In the genomic region with DNA sequence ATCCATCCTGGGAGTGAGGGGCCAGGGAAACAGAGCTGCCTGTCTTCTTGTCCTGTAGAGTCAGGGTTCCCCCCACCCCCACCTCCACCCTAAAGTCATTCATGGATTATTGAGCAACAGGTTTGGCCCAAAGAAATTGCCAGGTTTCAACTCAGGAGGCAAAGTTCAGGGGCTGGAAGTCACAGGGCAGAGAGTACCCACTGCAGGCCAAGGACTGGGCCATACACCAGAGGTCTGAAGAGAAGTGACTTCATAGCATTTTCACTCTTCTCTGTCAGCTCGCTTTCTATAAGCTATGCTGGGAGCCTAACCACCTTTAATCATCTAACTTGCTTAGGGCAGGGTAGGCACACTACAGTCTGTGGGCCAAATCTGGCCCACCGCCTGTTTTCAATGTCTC, we compare ENCODE assay signal across 16 cellular contexts. TPM values are rescaled to one million over a fixed set of nuclear protein-coding genes. Genes with fewer than 3 reads are reported as not detected.
DNase-seq lines count a peak whose midpoint lies in the region; ATAC-seq and TF ChIP-seq lines count a peak whose summit lies in the region.
"Had no signal": no experiment of that assay in that cellular context is flagged by ENCODE, and none has a peak within 500 bp of the region (broad histone marks: within the 10 kb centered on the region; RNA-seq: fewer than 3 reads in every experiment).

No MANE protein-coding gene starts in this region.

- DNase-seq in activated CD8-positive, alpha-beta T cell treated with anti-CD3 and anti-CD28 coated beads, Interleukin-2, amount 10 ng/mL, durations not matched to agents 7 days and 5 days = peak; percentile 14
- DNase-seq in activated CD8-positive, alpha-beta T cell treated with anti-CD3 and anti-CD28 coated beads for 36 hours = no peak
- DNase-seq in left lobe of liver (ENCODE audit: low spot score) (peak; percentile 80), uterus (no peak), MCF 10A (ENCODE audit: unreplicated experiment) (no peak), NCI-H524 (lab: John Stamatoyannopoulos, UW) (no peak), activated T-cell treated with anti-CD3 and anti-CD28 coated beads for 4 hours (no peak)
- DNase-seq: 8988T; Calu3; CD8-positive, alpha-beta T cell; DMS79 treated with DMSO at 0.1 percent for 48 hours; GF-D8; H9 had no signal

- intact Hi-C loops in activated CD8-positive, alpha-beta T cell treated with anti-CD3 and anti-CD28 coated beads for 36 hours (cut with micrococcal nuclease) = loop anchor here (5.0 kb wide), 1 partner anchor 48 kb away; the partner anchor contains the start of gene STARD5
- intact Hi-C loops in uterus (cut with DNase I; ENCODE audit: low total_unique reads) (no loop called here), MCF 10A (cut with micrococcal nuclease) (loop anchor here (10.0 kb wide), 1 partner anchor 671 kb away; no protein-coding TSS in a partner anchor)

- peaks cover 0 to 4% of the 10 kb centered on the region in 2 donors for H3K4me1 ChIP-seq in uterus

- no peak overlapping the region for H3K4me3 Mint-ChIP-seq in activated CD8-positive, alpha-beta T cell treated with anti-CD3 and anti-CD28 coated beads, Interleukin-2, amount 10 ng/mL, durations not matched to agents 7 days and 5 days
- H3K4me3 Mint-ChIP-seq in activated CD8-positive, alpha-beta T cell treated with anti-CD3 and anti-CD28 coated beads for 36 hours = no peak overlapping the region
- no peak overlapping the region for H3K4me3 Mint-ChIP-seq in MCF 10A (ENCODE audit: unreplicated experiment)
- H3K4me3 Mint-ChIP-seq: CD14-positive monocyte; CD8-positive, alpha-beta T cell; H9 had no signal

- peaks cover 0 to 9% of the 10 kb centered on the region in 2 donors for H3K9me3 ChIP-seq in uterus

- no peak overlapping the region for H3K4me3 ChIP-seq in uterus
- H3K4me3 ChIP-seq: BLaER1 had no signal

- H3K9me3 Mint-ChIP-seq in activated CD8-positive, alpha-beta T cell treated with anti-CD3 and anti-CD28 coated beads, Interleukin-2, amount 10 ng/mL, durations not matched to agents 7 days and 5 days (ENCODE audit: insufficient read depth) = peaks cover 14% of the 10 kb centered on the region
- peaks cover 21% of the 10 kb centered on the region for H3K9me3 Mint-ChIP-seq in activated CD8-positive, alpha-beta T cell treated with anti-CD3 and anti-CD28 coated beads for 36 hours
- peaks cover 7% of the 10 kb centered on the region for H3K9me3 Mint-ChIP-seq in MCF 10A (ENCODE audit: unreplicated experiment)

- no peak for TF ChIP-seq CTCF in activated CD8-positive, alpha-beta T cell treated with anti-CD3 and anti-CD28 coated beads for 36 hours (IDR thresholded peaks at IDR 0.05)
- TF ChIP-seq CTCF in VCaP (conservative IDR thresholded peaks at IDR 0.05) = no peak
- no peak for TF ChIP-seq CTCF in uterus (IDR thresholded peaks at IDR 0.05)
- TF ChIP-seq CTCF in MCF 10A (IDR thresholded peaks at IDR 0.05; ENCODE audit: unreplicated experiment) = no peak

- ATAC-seq in activated CD8-positive, alpha-beta T cell treated with anti-CD3 and anti-CD28 coated beads, Interleukin-2, amount 10 ng/mL, durations not matched to agents 7 days and 5 days = no peak
- ATAC-seq in activated CD8-positive, alpha-beta T cell treated with anti-CD3 and anti-CD28 coated beads for 36 hours = no peak
- peak; percentile 65 for ATAC-seq in left lobe of liver
- ATAC-seq: CD8-positive, alpha-beta T cell had no signal

- H3K27ac ChIP-seq in VCaP = peak overlapping the region; percentile 40; the same call in 1 of the 2 replicates
- peak overlapping the region; percentile 79 to 83 for H3K27ac ChIP-seq in uterus
- H3K27ac ChIP-seq: BLaER1 had no signal

- H3K27me3 Mint-ChIP-seq in activated CD8-positive, alpha-beta T cell treated with anti-CD3 and anti-CD28 coated beads, Interleukin-2, amount 10 ng/mL, durations not matched to agents 7 days and 5 days (ENCODE audit: low read depth) = no peaks in the 10 kb centered on the region
- H3K27me3 Mint-ChIP-seq in activated CD8-positive, alpha-beta T cell treated with anti-CD3 and anti-CD28 coated beads for 36 hours = no peaks in the 10 kb centered on the region
- no peaks in the 10 kb centered on the region for H3K27me3 Mint-ChIP-seq in MCF 10A (ENCODE audit: insufficient read depth, unreplicated experiment)

- POLR2A ChIA-PET in activated CD8-positive, alpha-beta T cell treated with anti-CD3 and anti-CD28 coated beads, Interleukin-2, amount 10 ng/mL, durations not matched to agents 7 days and 5 days (lab: Charles Lee) = interaction anchor here (0.6 to 2.6 kb wide), 3 partner anchors 29 to 133 kb away, joined by 4 to 21 read pairs (median 4); no protein-coding TSS in a partner anchor
- POLR2A ChIA-PET in activated CD8-positive, alpha-beta T cell treated with anti-CD3 and anti-CD28 coated beads for 36 hours (lab: Charles Lee) = no interaction called here
- POLR2A ChIA-PET in MCF 10A (lab: Yijun Ruan, JAX) = interaction anchor here (0.9 to 3.0 kb wide), 3 partner anchors 126 to 658 kb away, joined by 3 to 15 read pairs (median 5); no protein-coding TSS in a partner anchor

- peaks cover 19% of the 10 kb centered on the region for H3K36me3 Mint-ChIP-seq in activated CD8-positive, alpha-beta T cell treated with anti-CD3 and anti-CD28 coated beads, Interleukin-2, amount 10 ng/mL, durations not matched to agents 7 days and 5 days (ENCODE audit: low read depth)
- H3K36me3 Mint-ChIP-seq in activated CD8-positive, alpha-beta T cell treated with anti-CD3 and anti-CD28 coated beads for 36 hours (ENCODE audit: low read depth) = peaks cover 27% of the 10 kb centered on the region
- no peaks in the 10 kb centered on the region for H3K36me3 Mint-ChIP-seq in MCF 10A (ENCODE audit: insufficient read depth, unreplicated experiment)

- no peak for TF ChIP-seq POLR2A in uterus (IDR thresholded peaks at IDR 0.05)

- H3K27me3 ChIP-seq in uterus = no peaks in the 10 kb centered on the region
- H3K27me3 ChIP-seq: BLaER1 had no signal

- no TSS peak for BruUV-seq in MCF 10A (replicated peaks; lab: Mats Ljungman, UMichigan)

- no peak overlapping the region for H3K27ac Mint-ChIP-seq in activated CD8-positive, alpha-beta T cell treated with anti-CD3 and anti-CD28 coated beads, Interleukin-2, amount 10 ng/mL, durations not matched to agents 7 days and 5 days
- no peak overlapping the region for H3K27ac Mint-ChIP-seq in activated CD8-positive, alpha-beta T cell treated with anti-CD3 and anti-CD28 coated beads for 36 hours
- H3K27ac Mint-ChIP-seq in MCF 10A (ENCODE audit: low read depth, unreplicated experiment) = no peak overlapping the region
- H3K27ac Mint-ChIP-seq: CD8-positive, alpha-beta T cell; H9 had no signal

- H3K4me1 Mint-ChIP-seq in activated CD8-positive, alpha-beta T cell treated with anti-CD3 and anti-CD28 coated beads, Interleukin-2, amount 10 ng/mL, durations not matched to agents 7 days and 5 days (ENCODE audit: low read depth) = peaks cover 42% of the 10 kb centered on the region
- peaks cover 57% of the 10 kb centered on the region for H3K4me1 Mint-ChIP-seq in activated CD8-positive, alpha-beta T cell treated with anti-CD3 and anti-CD28 coated beads for 36 hours (ENCODE audit: low read depth)
- peaks cover 6% of the 10 kb centered on the region for H3K4me1 Mint-ChIP-seq in MCF 10A (ENCODE audit: insufficient read depth, unreplicated experiment)

- no peaks in the 10 kb centered on the region for H3K36me3 ChIP-seq in uterus
- H3K36me3 ChIP-seq: BLaER1 had no signal

- CTCF ChIA-PET in activated CD8-positive, alpha-beta T cell treated with anti-CD3 and anti-CD28 coated beads, Interleukin-2, amount 10 ng/mL, durations not matched to agents 7 days and 5 days (lab: Charles Lee) = interaction anchor here (0.7 to 4.9 kb wide), 18 partner anchors 8 to 274 kb away, joined by 3 to 243 read pairs (median 15); no protein-coding TSS in a partner anchor
- CTCF ChIA-PET in activated CD8-positive, alpha-beta T cell treated with anti-CD3 and anti-CD28 coated beads for 36 hours (lab: Charles Lee) = interaction anchor here (0.6 to 6.3 kb wide), 18 partner anchors 8 to 282 kb away, joined by 3 to 97 read pairs (median 6); no protein-coding TSS in a partner anchor
- CTCF ChIA-PET in MCF 10A (lab: Yijun Ruan, JAX) = interaction anchor here (0.8 to 16.3 kb wide), 8 partner anchors 8 to 165 kb away, joined by 4 to 318 read pairs (median 15); no protein-coding TSS in a partner anchor

RNA-seq across cellular contexts. Expression of gene STARD5, which starts 50.1 kb away (rescaled TPM):
- total RNA-seq in activated CD8-positive, alpha-beta T cell treated with anti-CD3 and anti-CD28 coated beads, Interleukin-2, amount 10 ng/mL, durations not matched to agents 7 days and 5 days = 1 to 10 TPM; 4.9 to 5.3 TPM
- total RNA-seq in activated CD8-positive, alpha-beta T cell treated with anti-CD3 and anti-CD28 coated beads for 36 hours = 1 to 10 TPM; 6.7 to 6.9 TPM
- total RNA-seq in left lobe of liver = 17.8 TPM
- total RNA-seq in uterus = 10 to 100 TPM in 3 of 4 donors, 1 to 10 TPM in 1; 8.5 to 20.6 (median 19.7) TPM
- total RNA-seq in MCF 10A (2022) = 2.0 and 3.4 TPM in 2 replicates

Comparison
In these comparisons a context has a peak if more than half of its experiments do, and no peak if none do; other contexts are left out.
1. DNase-seq: peak in activated CD8-positive, alpha-beta T cell treated with anti-CD3 and anti-CD28 coated beads, Interleukin-2, amount 10 ng/mL, durations not matched to agents 7 days and 5 days (single experiment) and left lobe of liver (single experiment); none in activated CD8-positive, alpha-beta T cell treated with anti-CD3 and anti-CD28 coated beads for 36 hours (single experiment), uterus (0 of 2), MCF 10A (single experiment), NCI-H524 (0 of 2) and activated T-cell treated with anti-CD3 and anti-CD28 coated beads for 4 hours (single experiment).